In the genomic region with DNA sequence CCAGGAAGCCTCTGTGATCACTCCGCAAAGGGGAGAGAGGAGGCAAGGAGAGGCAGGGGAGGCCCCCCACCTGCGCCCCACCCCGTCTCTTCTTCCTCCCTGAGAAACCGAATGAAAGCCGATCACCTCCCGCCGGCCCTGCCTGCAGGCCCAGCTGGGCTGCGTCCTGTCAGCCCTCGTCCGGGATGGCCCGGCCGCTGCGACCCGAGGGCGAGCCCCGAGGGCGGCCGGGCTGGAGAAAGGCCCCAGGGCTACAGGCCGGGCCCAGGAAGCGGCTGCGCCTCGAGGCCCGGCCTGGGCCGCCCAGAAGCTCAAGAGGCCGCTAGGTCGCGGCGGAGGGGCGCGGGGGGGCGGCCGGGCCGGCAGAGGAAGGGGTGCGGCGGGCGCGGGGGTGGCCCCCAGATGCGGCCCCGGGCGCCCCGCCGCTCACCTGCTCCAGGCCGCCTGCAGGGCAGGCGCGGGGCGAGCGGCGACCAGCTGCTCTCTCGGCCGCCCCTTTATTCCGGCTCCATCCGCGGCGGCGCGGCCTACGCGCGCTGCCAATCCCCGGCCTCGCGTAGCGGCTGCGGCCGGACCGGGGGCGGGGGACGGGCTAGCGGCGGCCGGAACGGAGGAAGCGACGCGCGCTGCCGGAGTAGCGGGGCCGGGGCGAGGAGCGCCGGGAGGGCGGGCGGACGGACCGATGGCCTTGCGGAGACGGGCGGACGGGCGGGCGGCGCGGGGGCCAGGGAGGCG, we compare ENCODE assay signal across 8 cellular contexts. TPM values are rescaled to one million over a fixed set of nuclear protein-coding genes. Genes with fewer than 3 reads are reported as not detected.
A peak's percentile ranks its signal among the peaks of the same experiment; 100 is the strongest.
DNase-seq lines count a peak whose midpoint lies in the region; ATAC-seq and TF ChIP-seq lines count a peak whose summit lies in the region.

A gene (minus strand): TSS at position 702 of the 735 bp plus-strand sequence. CDS start 2,407 bp downstream, outside the sequence.

- peak within 1 kb of the TSS; percentile 100 for H3K4me2 ChIP-seq in OCI-LY7 (ENCODE audit: low read length)

- H3K4me1 ChIP-seq in OCI-LY7 (ENCODE audit: insufficient read depth, low read length, poor library complexity, severe bottlenecking) (peaks cover 22% of the 10 kb centered on the region), tibial artery (peaks cover 4 to 51% (median 29%) of the 10 kb centered on the region in 4 donors)

- intact Hi-C loops in OCI-LY7 (cut with micrococcal nuclease; ENCODE audit: unreplicated experiment), result loop anchor here (2.0 to 10.0 kb wide), 5 partner anchors 129 to 629 kb away; a partner anchor contains a TSS
- intact Hi-C loops in tibial artery (cut with DNase I; ENCODE audit: low total_unique reads), result loop anchor here (5.0 to 10.0 kb wide), 3 partner anchors 98 to 268 kb away; no protein-coding TSS in a partner anchor

- DNase-seq in NCI-H2171 (lab: John Stamatoyannopoulos, UW) (peak; percentile 40), NCI-H2171 treated with DMSO at 0.1 percent for 48 hours (lab: John Stamatoyannopoulos, UW) (no peak), OCI-LY7 (ENCODE audit: low spot score) (peak; percentile 59), cerebellum (ENCODE audit: low spot score) (peak; percentile 36), medulla oblongata (ENCODE audit: extremely low spot score) (peak; percentile 26), tibial artery (no peak), NCI-H526 treated with DMSO at 0.1 percent for 48 hours (lab: John Stamatoyannopoulos, UW) (no peak)

- peak within 1 kb of the TSS; percentile 83 for H3K27ac ChIP-seq in OCI-LY7 (ENCODE audit: low read depth, low read length, poor library complexity, severe bottlenecking)
- H3K27ac ChIP-seq in tibial artery, result peak within 1 kb of the TSS; percentile 90 to 98

- H3K9me3 ChIP-seq in OCI-LY7 (ENCODE audit: low read length) (no peaks in the 10 kb centered on the region), tibial artery (no peaks in the 10 kb centered on the region)

- no peaks in the 10 kb centered on the region for H4K20me1 ChIP-seq in OCI-LY7 (ENCODE audit: insufficient read depth, low read length)

- TF ChIP-seq CTCF in OCI-LY7 (conservative IDR thresholded peaks at IDR 0.05; ENCODE audit: low read length) (no peak), tibial artery (IDR thresholded peaks at IDR 0.05) (no peak)

- peaks cover 26% of the 10 kb centered on the region; the same call in 1 of the 2 replicates for H3K36me3 ChIP-seq in OCI-LY7 (ENCODE audit: insufficient read depth, low read length)
- peaks cover 21 to 42% (median 29%) of the 10 kb centered on the region in 3 donors for H3K36me3 ChIP-seq in tibial artery

- H3K4me3 ChIP-seq in OCI-LY7 (ENCODE audit: low read depth, low read length, poor library complexity, severe bottlenecking) (peak within 1 kb of the TSS; percentile 75), tibial artery (peak within 1 kb of the TSS; percentile 79 to 91)

- peak; percentile 14 for ATAC-seq in HG02571 (IDR thresholded peaks at IDR 0.05; ENCODE audit: unreplicated experiment)

- no peaks in the 10 kb centered on the region for H3K9me2 ChIP-seq in OCI-LY7 (ENCODE audit: insufficient read depth, low read length)

- H3K79me2 ChIP-seq in OCI-LY7 (ENCODE audit: insufficient read depth, low read depth, low read length), result peaks cover 4% of the 10 kb centered on the region; the same call in 1 of the 2 replicates

- POLR2A ChIA-PET in OCI-LY7 (lab: Charles Lee), result interaction anchor here (0.6 kb wide), 1 partner anchor 9 kb away, joined by 3 read pairs; no protein-coding TSS in a partner anchor

- CTCF ChIA-PET in OCI-LY7 (lab: Charles Lee; ENCODE audit: unreplicated experiment), result interaction anchor here (0.6 kb wide), 1 partner anchor 201 kb away, joined by 3 read pairs; no protein-coding TSS in a partner anchor

- BruUV-seq in OCI-LY7 (replicated peaks; lab: Mats Ljungman, UMichigan), result no TSS peak

- peak within 1 kb of the TSS; percentile 95 for H2AFZ ChIP-seq in OCI-LY7 (ENCODE audit: low read length)

- H3K27me3 ChIP-seq in tibial artery, result no peaks in the 10 kb centered on the region

RNA-seq across cellular contexts. Expression of the gene that starts here (rescaled TPM):
- total RNA-seq in OCI-LY7 (2014; rRNA removed; shearing (Covaris generic)), result 4.2 and 4.7 TPM in 2 replicates
- total RNA-seq in OCI-LY7 (2022), result 12.7 and 13.0 TPM in 2 replicates
- 6.0 TPM for total RNA-seq in cerebellum

Comparison
In these comparisons a context has a peak if more than half of its experiments do, and no peak if none do; other contexts are left out.
1. DNase-seq: peak in NCI-H2171 (single experiment), OCI-LY7 (single experiment), cerebellum (single experiment) and medulla oblongata (single experiment); none in NCI-H2171 treated with DMSO at 0.1 percent for 48 hours (single experiment), tibial artery (0 of 2) and NCI-H526 treated with DMSO at 0.1 percent for 48 hours (single experiment).